14 cellular contexts compared by ENCODE assay signal in genomic region chr1:6795661-6796060, GRCh38. TPM values are rescaled to one million over a fixed set of nuclear protein-coding genes. Genes with fewer than 3 reads are reported as not detected.
DNase-seq lines count a peak whose midpoint lies in the region; ATAC-seq and TF ChIP-seq lines count a peak whose summit lies in the region.
"Had no signal": no experiment of that assay in that cellular context is flagged by ENCODE, and none has a peak within 500 bp of the region (broad histone marks: within the 10 kb centered on the region; RNA-seq: fewer than 3 reads in every experiment).

No MANE protein-coding gene starts in this region.

- CTCF ChIA-PET in PC-9 (lab: Charles Lee) = interaction anchor here (0.7 kb wide), 1 partner anchor 1367 kb away, joined by 3 read pairs; no protein-coding TSS in a partner anchor

- peak overlapping the region; percentile 46 for H3K27ac ChIP-seq in PC-9
- H3K27ac ChIP-seq: Peyer's patch, prostate gland had no signal

- H3K79me2 ChIP-seq in PC-9 (ENCODE audit: low read depth) = peaks cover 3% of the 10 kb centered on the region; the same call in 1 of the 2 replicates

- H3K27ac Mint-ChIP-seq in endothelial cell (ENCODE audit: unreplicated experiment) (peak overlapping the region; percentile 2), nephron (peak overlapping the region in 2 of 3 experiments; percentile 28 to 64)
- H3K27ac Mint-ChIP-seq: activated naive CD4-positive, alpha-beta T cell treated with anti-CD3 and anti-CD28 coated beads, Interleukin-2, amount 10 ng/mL, durations not matched to agents 7 days and 5 days had no signal

- no peak for TF ChIP-seq CTCF in PC-9 (conservative IDR thresholded peaks at IDR 0.05)
- TF ChIP-seq CTCF in endothelial cell (IDR thresholded peaks at IDR 0.05; ENCODE audit: unreplicated experiment) = no peak
- TF ChIP-seq CTCF in nephron (IDR thresholded peaks at IDR 0.05; ENCODE audit: unreplicated experiment in 3 of 3) = no peak

- H3K4me1 ChIP-seq in PC-9 (replicated peaks; ENCODE audit: insufficient read depth) = peaks cover 7% of the 10 kb centered on the region
- H3K4me1 ChIP-seq: prostate gland had no signal

- H3K36me3 Mint-ChIP-seq in endothelial cell (ENCODE audit: low read depth, unreplicated experiment) (no peaks in the 10 kb centered on the region), nephron (ENCODE audit: low read depth) (peaks cover 3% of the 10 kb centered on the region)

- no peaks in the 10 kb centered on the region for H3K27me3 Mint-ChIP-seq in endothelial cell (ENCODE audit: unreplicated experiment)
- no peaks in the 10 kb centered on the region for H3K27me3 Mint-ChIP-seq in nephron (ENCODE audit: low read depth)
- H3K27me3 Mint-ChIP-seq: activated naive CD4-positive, alpha-beta T cell treated with anti-CD3 and anti-CD28 coated beads, Interleukin-2, amount 10 ng/mL, durations not matched to agents 7 days and 5 days had no signal

- POLR2A ChIA-PET in PC-9 (lab: Charles Lee; ENCODE audit: unreplicated experiment) = interaction anchor here (0.6 to 1.2 kb wide), 4 partner anchors 11 to 258 kb away, joined by 3 to 4 read pairs (median 4); partner anchors contain the start of gene CAMTA1

- H3K4me3 Mint-ChIP-seq in endothelial cell (ENCODE audit: unreplicated experiment) (no peak overlapping the region), nephron (no peak overlapping the region)
- H3K4me3 Mint-ChIP-seq: activated naive CD4-positive, alpha-beta T cell treated with anti-CD3 and anti-CD28 coated beads, Interleukin-2, amount 10 ng/mL, durations not matched to agents 7 days and 5 days had no signal

- no peaks in the 10 kb centered on the region for H3K36me3 ChIP-seq in PC-9 (ENCODE audit: low read depth)
- H3K36me3 ChIP-seq: Peyer's patch, prostate gland had no signal

- no peak overlapping the region for H3K4me3 ChIP-seq in PC-9
- H3K4me3 ChIP-seq: lung, Peyer's patch, prostate gland had no signal

- H3K9me2 ChIP-seq in PC-9 (ENCODE audit: insufficient read depth) = no peaks in the 10 kb centered on the region

- H3F3A ChIP-seq in PC-9 (ENCODE audit: insufficient read depth, low read depth) = peaks cover 3% of the 10 kb centered on the region; the same call in 1 of the 2 replicates

- peaks cover 2% of the 10 kb centered on the region for H3K4me1 Mint-ChIP-seq in endothelial cell (ENCODE audit: unreplicated experiment)
- peaks cover 43% of the 10 kb centered on the region for H3K4me1 Mint-ChIP-seq in nephron
- H3K4me1 Mint-ChIP-seq: activated naive CD4-positive, alpha-beta T cell treated with anti-CD3 and anti-CD28 coated beads, Interleukin-2, amount 10 ng/mL, durations not matched to agents 7 days and 5 days had no signal

- H3K4me2 ChIP-seq in PC-9 = no peak overlapping the region

- ATAC-seq in HG03175 (IDR thresholded peaks at IDR 0.05; ENCODE audit: unreplicated experiment) (no peak), HG03097 (IDR thresholded peaks at IDR 0.05; ENCODE audit: low FRiP score, unreplicated experiment) (no peak)

- H3K9me3 ChIP-seq in PC-9 (ENCODE audit: insufficient read depth, low read depth) = no peaks in the 10 kb centered on the region
- H3K9me3 ChIP-seq: Peyer's patch, prostate gland had no signal

- intact Hi-C loops in PC-9 (cut with micrococcal nuclease; ENCODE audit: unreplicated experiment) = loop anchor here (2.0 to 10.0 kb wide), 3 partner anchors 65 to 249 kb away; no protein-coding TSS in a partner anchor

- no peak overlapping the region for H2AFZ ChIP-seq in PC-9

- H4K20me1 ChIP-seq in PC-9 (ENCODE audit: insufficient read depth) = no peaks in the 10 kb centered on the region; the same call in none of the 2 replicates

- no peaks in the 10 kb centered on the region for H3K27me3 ChIP-seq in PC-9 (ENCODE audit: insufficient read depth, low read depth)
- H3K27me3 ChIP-seq: Peyer's patch had no signal

- DNase-seq in COLO829 (ENCODE audit: low spot score) (peak; percentile 29), PC-9 (peak in 1 of 2 experiments; percentile 65), endothelial cell (ENCODE audit: low spot score) (no peak), NCI-H187 treated with DMSO at 0.1 percent for 48 hours (lab: John Stamatoyannopoulos, UW) (no peak)
- DNase-seq in stimulated activated CD8-positive, alpha-beta memory T cell treated with anti-CD3 and anti-CD28 coated beads, Interleukin-4, amount 100 ng/mL, for 48 hours = no peak
- DNase-seq: activated naive CD4-positive, alpha-beta T cell treated with anti-CD3 and anti-CD28 coated beads, Interleukin-2, amount 10 ng/mL, durations not matched to agents 7 days and 5 days; MM.1S; NCI-H446 treated with DMSO at 0.1 percent for 48 hours; Peyer's patch had no signal

- BruUV-seq in PC-9 (replicated peaks; lab: Mats Ljungman, UMichigan) = no TSS peak

- no peaks in the 10 kb centered on the region for H3K9me3 Mint-ChIP-seq in endothelial cell (ENCODE audit: unreplicated experiment)
- no peaks in the 10 kb centered on the region for H3K9me3 Mint-ChIP-seq in nephron
- H3K9me3 Mint-ChIP-seq: activated naive CD4-positive, alpha-beta T cell treated with anti-CD3 and anti-CD28 coated beads, Interleukin-2, amount 10 ng/mL, durations not matched to agents 7 days and 5 days had no signal

RNA-seq across cellular contexts. Expression of gene CAMTA1, which starts 10.4 kb away (rescaled TPM):
- total RNA-seq in PC-9 (2021) (72.3 and 75.3 TPM in 2 replicates), endothelial cell (ENCODE audit: unreplicated experiment) (87.3 TPM)
